Comparison of ENCODE assay signal across 8 cellular contexts in the genomic region with DNA sequence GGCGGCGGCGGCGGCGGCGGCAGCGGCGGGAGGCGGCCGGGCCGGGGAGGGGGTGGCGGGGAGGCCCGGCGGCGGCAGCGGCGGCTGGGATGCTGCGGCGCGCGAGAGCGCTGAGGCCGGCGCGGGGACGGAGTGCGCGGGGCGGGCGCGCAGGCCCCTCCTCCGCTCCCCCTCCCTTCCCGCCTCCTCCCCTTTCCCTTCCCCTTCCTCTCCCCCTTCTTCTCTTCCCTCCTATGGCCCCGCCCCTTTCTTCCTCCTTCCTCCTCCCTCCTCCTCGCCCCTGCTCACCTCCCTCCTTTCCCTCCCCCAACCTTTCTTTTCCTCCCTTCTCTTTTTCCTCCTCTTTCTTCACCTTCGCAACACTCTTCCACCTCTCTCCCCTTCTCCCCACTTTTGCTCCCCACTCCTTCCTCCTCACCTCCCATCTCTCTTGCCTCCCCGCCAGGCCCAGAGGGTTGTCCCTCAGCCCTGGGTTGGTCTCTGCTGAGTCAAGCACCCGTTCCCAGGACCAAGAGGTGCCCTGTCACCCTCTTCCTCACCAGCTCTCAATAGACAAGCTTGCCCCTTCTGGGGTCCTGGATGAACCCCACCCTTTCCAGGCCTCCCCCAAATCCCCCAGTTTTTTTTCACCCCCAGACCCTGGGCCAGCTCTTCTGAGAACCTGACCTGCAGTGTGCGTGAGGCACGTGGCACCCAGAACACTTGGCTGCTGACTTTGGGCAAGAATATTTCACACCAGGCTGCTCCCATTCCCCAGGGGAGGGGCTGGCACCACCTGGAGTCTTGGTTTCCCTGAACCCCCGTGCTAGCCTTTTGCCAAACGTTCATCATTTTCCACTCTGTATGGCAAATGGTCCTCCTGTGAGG. TPM values are rescaled to one million over a fixed set of nuclear protein-coding genes. Genes with fewer than 3 reads are reported as not detected.
A peak's percentile ranks its signal among the peaks of the same experiment; 100 is the strongest.
DNase-seq lines count a peak whose midpoint lies in the region; ATAC-seq, FAIRE-seq and TF ChIP-seq lines count a peak whose summit lies in the region.

A gene with protein sequence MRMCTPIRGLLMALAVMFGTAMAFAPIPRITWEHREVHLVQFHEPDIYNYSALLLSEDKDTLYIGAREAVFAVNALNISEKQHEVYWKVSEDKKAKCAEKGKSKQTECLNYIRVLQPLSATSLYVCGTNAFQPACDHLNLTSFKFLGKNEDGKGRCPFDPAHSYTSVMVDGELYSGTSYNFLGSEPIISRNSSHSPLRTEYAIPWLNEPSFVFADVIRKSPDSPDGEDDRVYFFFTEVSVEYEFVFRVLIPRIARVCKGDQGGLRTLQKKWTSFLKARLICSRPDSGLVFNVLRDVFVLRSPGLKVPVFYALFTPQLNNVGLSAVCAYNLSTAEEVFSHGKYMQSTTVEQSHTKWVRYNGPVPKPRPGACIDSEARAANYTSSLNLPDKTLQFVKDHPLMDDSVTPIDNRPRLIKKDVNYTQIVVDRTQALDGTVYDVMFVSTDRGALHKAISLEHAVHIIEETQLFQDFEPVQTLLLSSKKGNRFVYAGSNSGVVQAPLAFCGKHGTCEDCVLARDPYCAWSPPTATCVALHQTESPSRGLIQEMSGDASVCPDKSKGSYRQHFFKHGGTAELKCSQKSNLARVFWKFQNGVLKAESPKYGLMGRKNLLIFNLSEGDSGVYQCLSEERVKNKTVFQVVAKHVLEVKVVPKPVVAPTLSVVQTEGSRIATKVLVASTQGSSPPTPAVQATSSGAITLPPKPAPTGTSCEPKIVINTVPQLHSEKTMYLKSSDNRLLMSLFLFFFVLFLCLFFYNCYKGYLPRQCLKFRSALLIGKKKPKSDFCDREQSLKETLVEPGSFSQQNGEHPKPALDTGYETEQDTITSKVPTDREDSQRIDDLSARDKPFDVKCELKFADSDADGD (minus strand): TSS at position 136 of the 867 bp plus-strand sequence. CDS start 92,657 bp downstream, outside the sequence.

- 5 to 23% (median 6%) methylated on average over 9 to 42 of the region's 42 CpGs for WGBS in spleen, 5 donors

- no peaks in the 10 kb centered on the region for H3K9me3 ChIP-seq in keratinocyte (ENCODE audit: control insufficient read depth, low read depth, low read length)
- H3K9me3 ChIP-seq in spleen, result no peaks in the 10 kb centered on the region

- H3K79me2 ChIP-seq in keratinocyte (ENCODE audit: control insufficient read depth, insufficient read depth, low read length), result no peaks in the 10 kb centered on the region

- H3K4me1 ChIP-seq in keratinocyte (ENCODE audit: control insufficient read depth, extremely low read depth, insufficient read depth, low read length), result no peaks in the 10 kb centered on the region
- peaks cover 44 to 93% (median 82%) of the 10 kb centered on the region in 6 donors for H3K4me1 ChIP-seq in spleen

- ATAC-seq in GM21515 (IDR thresholded peaks at IDR 0.05; ENCODE audit: unreplicated experiment) (peak; percentile 24), GM18520 (IDR thresholded peaks at IDR 0.05; ENCODE audit: unreplicated experiment) (no peak)

- H4K20me1 ChIP-seq in keratinocyte (ENCODE audit: control insufficient read depth, extremely low read depth, insufficient read depth, low read length), result no peaks in the 10 kb centered on the region

- peak within 1 kb of the TSS; percentile 62 for H3K4me2 ChIP-seq in keratinocyte (ENCODE audit: control insufficient read depth, extremely low read depth, insufficient read depth, low read depth, low read length)

- dilution Hi-C loops in keratinocyte (cut with MboI; ENCODE audit: extremely low pct_ligation_motif_present, low sequenced_read_pairs), result no loop called here

- no peak for FAIRE-seq in keratinocyte (lab: Jason Lieb, UNC)

- peaks cover 12% of the 10 kb centered on the region for H3K27me3 ChIP-seq in keratinocyte (ENCODE audit: control insufficient read depth, extremely low read depth, insufficient read depth, low read length)
- H3K27me3 ChIP-seq in spleen (replicated peaks in 1 of 7), result no peaks in the 10 kb centered on the region

- intact Hi-C loops in Calu3 (cut with micrococcal nuclease; ENCODE audit: unreplicated experiment) (no loop called here), spleen (cut with DNase I; ENCODE audit: low total_unique reads) (no loop called here)

- no peak for TF ChIP-seq POLR2A in NB4 (IDR thresholded peaks at IDR 0.05; ENCODE audit: extremely low read depth, insufficient read length)
- no peak for TF ChIP-seq POLR2A in spleen (IDR thresholded peaks at IDR 0.05)

- H3K9me1 ChIP-seq in keratinocyte (ENCODE audit: control insufficient read depth, extremely low read depth, insufficient read depth, low read length), result no peaks in the 10 kb centered on the region

- no peak within 1 kb of the TSS for H3K27ac Mint-ChIP-seq in Calu3 (ENCODE audit: unreplicated experiment)

- H3K4me3 ChIP-seq in NB4 (ENCODE audit: low read depth, low read length) (peak within 1 kb of the TSS; percentile 71), keratinocyte (ENCODE audit: control insufficient read depth in 2 of 3, extremely low read depth in 1 of 3, insufficient read depth in 2 of 3, low read depth in 1 of 3, low read length in 3 of 3) (peak within 1 kb of the TSS; percentile 27 to 59 (median 40)), spleen (peak within 1 kb of the TSS; percentile 64 to 93 (median 79))

- peaks cover 17% of the 10 kb centered on the region for H3K36me3 Mint-ChIP-seq in Calu3 (ENCODE audit: insufficient read depth, unreplicated experiment)

- H3K36me3 ChIP-seq in keratinocyte (ENCODE audit: control insufficient read depth in 2 of 2, extremely low read depth in 1 of 2, insufficient read depth in 2 of 2, low read length in 2 of 2), result no peaks in the 10 kb centered on the region
- H3K36me3 ChIP-seq in spleen, result peaks cover 0 to 5% (median 0%) of the 10 kb centered on the region in 6 donors

- no peak for TF ChIP-seq CTCF in Calu3 (IDR thresholded peaks at IDR 0.05; ENCODE audit: unreplicated experiment)
- no peak for TF ChIP-seq CTCF in NB4 (IDR thresholded peaks at IDR 0.05; ENCODE audit: low read depth, low read length)
- TF ChIP-seq CTCF in keratinocyte (optimal IDR thresholded peaks at IDR 0.05 in 1 of 3, IDR thresholded peaks at IDR 0.05 in 1 of 3, conservative IDR thresholded peaks at IDR 0.05 in 1 of 3; ENCODE audit: extremely low read depth in 1 of 3, insufficient read depth in 2 of 3, low read length in 3 of 3), result no peak
- TF ChIP-seq CTCF in spleen (IDR thresholded peaks at IDR 0.05 in 8 of 11, conservative IDR thresholded peaks at IDR 0.05 in 3 of 11), result no peak

- H3K4me1 Mint-ChIP-seq in Calu3 (ENCODE audit: low read depth, unreplicated experiment), result no peaks in the 10 kb centered on the region

- H3K27me3 Mint-ChIP-seq in Calu3 (ENCODE audit: unreplicated experiment), result peaks cover 20% of the 10 kb centered on the region

- H3K27ac ChIP-seq in keratinocyte (ENCODE audit: control insufficient read depth, insufficient read depth, low read length) (no peak within 1 kb of the TSS), spleen (peak within 1 kb of the TSS; percentile 61 to 97 (median 88))

- H3K9me3 Mint-ChIP-seq in Calu3 (ENCODE audit: low read depth, unreplicated experiment), result no peaks in the 10 kb centered on the region

- peak within 1 kb of the TSS; percentile 74 for H3K4me3 Mint-ChIP-seq in Calu3 (ENCODE audit: low read depth, unreplicated experiment)

- no peak within 1 kb of the TSS for H3K9ac ChIP-seq in keratinocyte (ENCODE audit: control insufficient read depth, extremely low read depth, insufficient read depth, low read length)

- no TSS peak for BruUV-seq in Calu3 (replicated peaks; lab: Mats Ljungman, UMichigan)

- peak; percentile 60 for DNase-seq in Calu3
- peak; percentile 85 for DNase-seq in NB4 (ENCODE audit: low read depth)
- DNase-seq in T-helper 2 cell, result peak in 4 of 5 experiments; percentile 27 to 89 (median 44)
- peak; percentile 31 for DNase-seq in central memory CD4-positive, alpha-beta T cell
- DNase-seq in keratinocyte (ENCODE audit: low read depth, low spot score), result no peak
- DNase-seq in spleen, result peak; percentile 89

- CTCF ChIA-PET in Calu3 (lab: Charles Lee), result no interaction called here

- H2AFZ ChIP-seq in keratinocyte (ENCODE audit: control insufficient read depth, low read length), result peak within 1 kb of the TSS; percentile 30

RNA-seq across cellular contexts. Expression of the gene that starts here (rescaled TPM):
- total RNA-seq in Calu3 (2022), result 23.3 and 24.3 TPM in 2 replicates
- polyA plus RNA-seq in keratinocyte, result 0.19 to 0.87 TPM (median 0.43 TPM) in 3 replicates
- 1.7 TPM for polyA plus RNA-seq in keratinocyte (2011; ENCODE audit: low read depth)
- 0.22 and 0.23 TPM in 2 replicates for polyA plus RNA-seq in keratinocyte (2011; cell fraction: cytosol; rRNA removed)
- 1.2 and 2.1 TPM in 2 replicates for polyA plus RNA-seq in keratinocyte (2011; cell fraction: nucleus; rRNA removed)
- polyA plus RNA-seq in keratinocyte (2012; ENCODE audit: low replicate concordance), result 1.00 and 3.5 TPM in 2 replicates
- 0.99 to 6.5 TPM (median 1.4 TPM) in 3 replicates for polyA minus RNA-seq in keratinocyte
- polyA minus RNA-seq in keratinocyte (2011; cell fraction: cytosol; rRNA and poly(A)+ RNA removed), result 0.58 TPM
- polyA minus RNA-seq in keratinocyte (2011; cell fraction: nucleus; rRNA and poly(A)+ RNA removed), result 1.2 and 1.8 TPM in 2 replicates
- 100 to 1,000 TPM in 6 of 7 donors, 10 to 100 TPM in 1; 81.6 to 193 (median 171) TPM for total RNA-seq in spleen
- polyA plus RNA-seq in spleen, result 10 to 100 TPM; 23.0 to 32.3 (median 31.5) TPM

Comparison
In these comparisons a context has a peak if more than half of its experiments do, and no peak if none do; other contexts are left out.
1. RNA of the gene that starts here (polyA plus RNA-seq): 23.0 to 32.3 TPM in spleen; 0.19 to 3.5 TPM in keratinocyte; every median in the first group is over 4 times any median in the second.
2. Peak in every context shown above with its lines, with median percentiles within 50 percentile points of each other: H3K4me3 ChIP-seq.